8 cellular contexts compared by ENCODE assay signal in genomic region chr12:132986885-132987225, GRCh38. TPM values are rescaled to one million over a fixed set of nuclear protein-coding genes. Genes with fewer than 3 reads are reported as not detected.
A peak's percentile ranks its signal among the peaks of the same experiment; 100 is the strongest.
DNase-seq lines count a peak whose midpoint lies in the region; ATAC-seq and TF ChIP-seq lines count a peak whose summit lies in the region.

No MANE protein-coding gene starts in this region.

- in situ Hi-C loops in GM13976 (cut with MboI; ENCODE audit: low sequenced_read_pairs, unreplicated experiment): no loop called here

- peak overlapping the region; percentile 93 to 98 (median 95) for H3K4me3 Mint-ChIP-seq in CD4-positive, CD25-positive, alpha-beta regulatory T cell
- peak overlapping the region; percentile 90 for H3K4me3 Mint-ChIP-seq in WTC11
- peak overlapping the region; percentile 89 for H3K4me3 Mint-ChIP-seq in stimulated activated memory B cell treated with anti-CD40 and anti-IgM and Interleukin-4, amounts not matched to agents 10 μg/mL and 1 μg/mL and 100 μg/mL, for 72 hours

- H3K36me3 ChIP-seq in CD4-positive, CD25-positive, alpha-beta regulatory T cell (ENCODE audit: control insufficient read depth, insufficient read depth, low read length): peaks cover 33% of the 10 kb centered on the region
- H3K36me3 ChIP-seq in HEK293 (ENCODE audit: control insufficient read depth in 2 of 2, insufficient read depth in 1 of 2, low read length in 2 of 2) (peaks cover 14 to 15% of the 10 kb centered on the region in 2 experiments; a peak in 2 of 3 replicates), iPS DF 6.9 (ENCODE audit: control insufficient read depth, insufficient read depth, low read length) (no peaks in the 10 kb centered on the region)

- H3K9me3 ChIP-seq in CD4-positive, CD25-positive, alpha-beta regulatory T cell (ENCODE audit: control insufficient read depth in 2 of 2, low read length in 2 of 2): peaks cover 17 to 42% of the 10 kb centered on the region in 2 experiments
- H3K9me3 ChIP-seq in HEK293 (ENCODE audit: control insufficient read depth, insufficient read depth, low read depth, low read length): no peaks in the 10 kb centered on the region
- H3K9me3 ChIP-seq in iPS DF 6.9 (ENCODE audit: control insufficient read depth, insufficient read depth, low read length): no peaks in the 10 kb centered on the region; the same call in 1 of the 2 replicates

- H3K36me3 Mint-ChIP-seq in CD4-positive, CD25-positive, alpha-beta regulatory T cell: peaks cover 31% of the 10 kb centered on the region
- H3K36me3 Mint-ChIP-seq in WTC11: peaks cover 44% of the 10 kb centered on the region
- peaks cover 54% of the 10 kb centered on the region for H3K36me3 Mint-ChIP-seq in stimulated activated memory B cell treated with anti-CD40 and anti-IgM and Interleukin-4, amounts not matched to agents 10 μg/mL and 1 μg/mL and 100 μg/mL, for 72 hours

- no peak for ATAC-seq in CD4-positive, CD25-positive, alpha-beta regulatory T cell (ENCODE audit: low read depth in 2 of 2)
- ATAC-seq in WTC11: no peak
- no peak for ATAC-seq in stimulated activated memory B cell treated with anti-CD40 and anti-IgM and Interleukin-4, amounts not matched to agents 10 μg/mL and 1 μg/mL and 100 μg/mL, for 72 hours

- TF ChIP-seq CTCF in HEK293 (tag by site-specific recombination; IDR thresholded peaks at IDR 0.05) (no peak), WTC11 (IDR thresholded peaks at IDR 0.05) (no peak), GM13976 (IDR thresholded peaks at IDR 0.05; ENCODE audit: borderline replicate concordance, control extremely low read depth, extremely low read depth, insufficient read depth, missing control alignments) (no peak)

- H3K27me3 ChIP-seq in CD4-positive, CD25-positive, alpha-beta regulatory T cell (ENCODE audit: control insufficient read depth, insufficient read depth, low read length): peaks cover 2% of the 10 kb centered on the region
- H3K27me3 ChIP-seq in iPS DF 6.9 (ENCODE audit: control insufficient read depth, insufficient read depth, low read length): no peaks in the 10 kb centered on the region

- WGBS in iPS DF 6.9 (ENCODE audit: insufficient coverage, insufficient read length): no CpG with 5 or more reads among the region's 11 CpGs

- peak overlapping the region; percentile 83 for H3K4me3 ChIP-seq in CD4-positive, CD25-positive, alpha-beta regulatory T cell (ENCODE audit: low read depth, low read length)
- H3K4me3 ChIP-seq in HEK293 (ENCODE audit: low read depth, low read length): peak overlapping the region; percentile 90
- H3K4me3 ChIP-seq in iPS DF 6.9 (ENCODE audit: low read length): peak overlapping the region; percentile 74

- no peak for DNase-seq in CD4-positive, CD25-positive, alpha-beta regulatory T cell
- DNase-seq in WTC11 (ENCODE audit: low spot score): no peak
- no peak for DNase-seq in iPS DF 6.9 (ENCODE audit: low read depth, low spot score)
- DNase-seq in GM13976 (ENCODE audit: low spot score): no peak
- DNase-seq in NCI-H526 treated with DMSO at 0.1 percent for 48 hours (lab: John Stamatoyannopoulos, UW): no peak
- no peak for DNase-seq in NCI-H446 (lab: John Stamatoyannopoulos, UW)

- H3K27ac ChIP-seq in CD4-positive, CD25-positive, alpha-beta regulatory T cell (ENCODE audit: insufficient read depth, low read length, poor library complexity, severe bottlenecking): peak overlapping the region; percentile 81
- peak overlapping the region; percentile 43; the same call in 1 of the 2 replicates for H3K27ac ChIP-seq in HEK293 (ENCODE audit: extremely low read depth, low read depth, low read length)
- no peak overlapping the region for H3K27ac ChIP-seq in iPS DF 6.9 (ENCODE audit: low read length)

- peaks cover 0 to 39% (median 21%) of the 10 kb centered on the region in 7 donors for H3K9me3 Mint-ChIP-seq in CD4-positive, CD25-positive, alpha-beta regulatory T cell
- H3K9me3 Mint-ChIP-seq in WTC11: peaks cover 56% of the 10 kb centered on the region
- peaks cover 12% of the 10 kb centered on the region for H3K9me3 Mint-ChIP-seq in stimulated activated memory B cell treated with anti-CD40 and anti-IgM and Interleukin-4, amounts not matched to agents 10 μg/mL and 1 μg/mL and 100 μg/mL, for 72 hours

- H3K4me1 ChIP-seq in CD4-positive, CD25-positive, alpha-beta regulatory T cell (ENCODE audit: control insufficient read depth, insufficient read depth, low read length, poor library complexity, severe bottlenecking): peaks cover 20% of the 10 kb centered on the region
- H3K4me1 ChIP-seq in HEK293 (ENCODE audit: control insufficient read depth, insufficient read depth, low read length) (no peaks in the 10 kb centered on the region), iPS DF 6.9 (ENCODE audit: control insufficient read depth, insufficient read depth, low read length) (no peaks in the 10 kb centered on the region; the same call in 1 of the 2 replicates)

- POLR2A ChIA-PET in HEK293 (lab: Yijun Ruan, JAX): interaction anchor here (0.6 to 2.3 kb wide), 9 partner anchors 12 to 195 kb away, joined by 4 to 11 read pairs (median 6); partner anchors contain the start of genes ZNF10, ZNF268, ZNF605 and ZNF891
- POLR2A ChIA-PET in WTC11 (lab: Charles Lee): interaction anchor here (0.5 to 2.1 kb wide), 3 partner anchors 51 to 93 kb away, joined by 4 to 8 read pairs (median 4); partner anchors contain the start of gene ZNF84

- peaks cover 18 to 43% (median 24%) of the 10 kb centered on the region in 4 donors for H3K4me1 Mint-ChIP-seq in CD4-positive, CD25-positive, alpha-beta regulatory T cell
- H3K4me1 Mint-ChIP-seq in WTC11: peaks cover 13% of the 10 kb centered on the region
- peaks cover 30% of the 10 kb centered on the region for H3K4me1 Mint-ChIP-seq in stimulated activated memory B cell treated with anti-CD40 and anti-IgM and Interleukin-4, amounts not matched to agents 10 μg/mL and 1 μg/mL and 100 μg/mL, for 72 hours

- H3K27me3 Mint-ChIP-seq in CD4-positive, CD25-positive, alpha-beta regulatory T cell: no peaks in the 10 kb centered on the region
- no peaks in the 10 kb centered on the region; the same call in 1 of the 2 replicates for H3K27me3 Mint-ChIP-seq in WTC11 (ENCODE audit: low read depth)
- H3K27me3 Mint-ChIP-seq in stimulated activated memory B cell treated with anti-CD40 and anti-IgM and Interleukin-4, amounts not matched to agents 10 μg/mL and 1 μg/mL and 100 μg/mL, for 72 hours: no peaks in the 10 kb centered on the region

- CTCF ChIA-PET in HEK293 (lab: Yijun Ruan, JAX): no interaction called here
- CTCF ChIA-PET in WTC11 (lab: Charles Lee): interaction anchor here (0.8 to 2.3 kb wide), 2 partner anchors 14 to 194 kb away, joined by 3 to 18 read pairs; partner anchors contain the start of gene ZNF268

- peak overlapping the region; percentile 33 to 97 (median 96) for H3K27ac Mint-ChIP-seq in CD4-positive, CD25-positive, alpha-beta regulatory T cell
- H3K27ac Mint-ChIP-seq in WTC11: no peak overlapping the region; the same call in 1 of the 2 replicates
- H3K27ac Mint-ChIP-seq in stimulated activated memory B cell treated with anti-CD40 and anti-IgM and Interleukin-4, amounts not matched to agents 10 μg/mL and 1 μg/mL and 100 μg/mL, for 72 hours: peak overlapping the region; percentile 98

TF ChIP-seq in HEK293, 187 proteins besides CTCF, POLR2A, EP300 and RAD21 (continues in another document):
- TF ChIP-seq ZNF121 (tag by site-specific recombination; IDR thresholded peaks at IDR 0.05) (no peak), ZNF521 (tag by site-specific recombination; IDR thresholded peaks at IDR 0.05) (no peak), ZNF785 (tag by site-specific recombination; IDR thresholded peaks at IDR 0.05) (no peak), ZNF140 (tag by site-specific recombination; IDR thresholded peaks at IDR 0.05) (no peak), ZNF624 (tag by site-specific recombination; IDR thresholded peaks at IDR 0.05) (no peak), ZNF704 (tag by site-specific recombination; IDR thresholded peaks at IDR 0.05) (no peak), ZNF600 (tag by site-specific recombination; IDR thresholded peaks at IDR 0.05) (no peak), REPIN1 (tag by site-specific recombination; IDR thresholded peaks at IDR 0.05; ENCODE audit: low read depth) (no peak)

TF ChIP-seq in WTC11, 78 proteins besides CTCF, POLR2A, EP300 and RAD21 (continues in another document):
- TF ChIP-seq ZNF423 (CRISPR knock-in tag; IDR thresholded peaks at IDR 0.05) (no peak), TEAD4 (CRISPR knock-in tag; IDR thresholded peaks at IDR 0.05) (no peak), USF1 (CRISPR knock-in tag; IDR thresholded peaks at IDR 0.05) (no peak), E2F5 (CRISPR knock-in tag; IDR thresholded peaks at IDR 0.05) (no peak)

RNA-seq across cellular contexts. Expression of gene ZNF26, which starts 0.7 kb away (rescaled TPM):
- total RNA-seq in CD4-positive, CD25-positive, alpha-beta regulatory T cell: 29.6 TPM
- 10 to 100 TPM in 2 of 4 donors, 1 to 10 TPM in 2; 6.9 to 16.2 (median 12.3) TPM for polyA plus RNA-seq in CD4-positive, CD25-positive, alpha-beta regulatory T cell
- 11.9 to 14.6 TPM (median 13.5 TPM) in 3 replicates for total RNA-seq in WTC11 (2021)

RNA-seq across cellular contexts. Expression of gene ZNF605, which starts 30.7 kb away (rescaled TPM):
- total RNA-seq in CD4-positive, CD25-positive, alpha-beta regulatory T cell: 3.1 TPM
- polyA plus RNA-seq in CD4-positive, CD25-positive, alpha-beta regulatory T cell: 1 to 10 TPM in 3 of 4 donors, under 1 TPM in 1; 0.83 to 2.6 (median 1.7) TPM
- 15.7 to 21.1 TPM (median 18.3 TPM) in 3 replicates for total RNA-seq in WTC11 (2021)

RNA-seq across cellular contexts. Expression of gene ZNF84, which starts 50.5 kb away (rescaled TPM):
- 20.2 TPM for total RNA-seq in CD4-positive, CD25-positive, alpha-beta regulatory T cell
- 10 to 100 TPM; 11.6 to 16.5 (median 14.0) TPM for polyA plus RNA-seq in CD4-positive, CD25-positive, alpha-beta regulatory T cell
- total RNA-seq in WTC11 (2021): 26.3 to 28.8 TPM (median 28.3 TPM) in 3 replicates
